In the genomic region with DNA sequence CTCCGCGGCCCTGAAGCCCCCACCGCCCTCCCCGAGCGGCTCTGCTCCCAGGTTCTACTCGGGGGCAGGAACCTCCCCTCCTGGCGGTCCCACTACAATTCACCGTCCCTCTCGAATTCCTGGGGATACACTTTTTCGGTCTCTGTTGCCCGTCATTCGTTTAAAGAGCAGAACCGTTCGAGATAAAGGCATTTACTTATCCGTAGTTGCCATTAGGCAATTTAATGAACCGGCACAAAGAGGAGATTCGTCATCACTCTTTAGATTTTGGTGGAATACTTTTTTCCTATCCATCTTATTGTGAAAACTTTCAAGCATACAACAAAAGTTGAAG, we compare ENCODE assay signal across 8 cellular contexts. TPM values are rescaled to one million over a fixed set of nuclear protein-coding genes. Genes with fewer than 3 reads are reported as not detected.
DNase-seq lines count a peak whose midpoint lies in the region; ATAC-seq, FAIRE-seq and TF ChIP-seq lines count a peak whose summit lies in the region.

No MANE protein-coding gene starts in this region.

- peak overlapping the region; percentile 44 for H3K4me3 Mint-ChIP-seq in activated CD4-positive, alpha-beta T cell treated with anti-CD3 and anti-CD28 coated beads for 36 hours
- H3K4me3 Mint-ChIP-seq in T-helper 17 cell = peak overlapping the region; percentile 84

- TF ChIP-seq EP300 in stomach (IDR thresholded peaks at IDR 0.05) = no peak

- H3K4me3 ChIP-seq in iPS-11a (ENCODE audit: low read depth, low read length) = peak overlapping the region; percentile 67
- H3K4me3 ChIP-seq in stomach = peak overlapping the region; percentile 58 to 79 (median 72)

- CTCF ChIA-PET in activated CD4-positive, alpha-beta T cell treated with anti-CD3 and anti-CD28 coated beads for 36 hours (lab: Charles Lee) = interaction anchor here (0.6 kb wide), 1 partner anchor 231 kb away, joined by 3 read pairs; no protein-coding TSS in a partner anchor

- WGBS in stomach, 5 donors = 1 to 5% (median 2%) methylated on average over 15 to 17 of the region's 17 CpGs

- H3K4me1 ChIP-seq in stomach = peaks cover 4 to 47% (median 34%) of the 10 kb centered on the region in 4 donors

- H3K4me1 Mint-ChIP-seq in activated CD4-positive, alpha-beta T cell treated with anti-CD3 and anti-CD28 coated beads for 36 hours = peaks cover 11% of the 10 kb centered on the region
- H3K4me1 Mint-ChIP-seq in T-helper 17 cell = peaks cover 7% of the 10 kb centered on the region

- TF ChIP-seq POLR2A in stomach (IDR thresholded peaks at IDR 0.05) (no peak), GM12892 (IDR thresholded peaks at IDR 0.05; ENCODE audit: low read depth, low read length) (no peak)

- H3K9me3 ChIP-seq in T-helper 17 cell (ENCODE audit: control insufficient read depth, low read length, poor library complexity, severe bottlenecking) (no peaks in the 10 kb centered on the region), stomach (no peaks in the 10 kb centered on the region)

- no peak for TF ChIP-seq CTCF in stomach (IDR thresholded peaks at IDR 0.05)

- peak overlapping the region; percentile 92 to 96 (median 94) for H3K27ac ChIP-seq in stomach

- peaks cover 49% of the 10 kb centered on the region for H3K27me3 Mint-ChIP-seq in activated CD4-positive, alpha-beta T cell treated with anti-CD3 and anti-CD28 coated beads for 36 hours
- H3K27me3 Mint-ChIP-seq in T-helper 17 cell = peaks cover 53% of the 10 kb centered on the region

- no peaks in the 10 kb centered on the region for H3K9me3 Mint-ChIP-seq in activated CD4-positive, alpha-beta T cell treated with anti-CD3 and anti-CD28 coated beads for 36 hours (ENCODE audit: low read depth)

- ATAC-seq in activated CD4-positive, alpha-beta T cell treated with anti-CD3 and anti-CD28 coated beads for 36 hours = no peak
- ATAC-seq in T-helper 17 cell (no peak), HG03045 (IDR thresholded peaks at IDR 0.05; ENCODE audit: unreplicated experiment) (no peak), GM19467 (IDR thresholded peaks at IDR 0.05; ENCODE audit: unreplicated experiment) (no peak)

- DNase-seq in activated CD4-positive, alpha-beta T cell treated with anti-CD3 and anti-CD28 coated beads for 36 hours = no peak
- no peak for DNase-seq in activated CD4-positive, alpha-beta T cell treated with anti-CD3 and anti-CD28 coated beads, Interleukin-2, amount 50 U/mL, for 1 hour
- DNase-seq in T-helper 17 cell (no peak), stomach (no peak), GM12892 (ENCODE audit: insufficient read length) (no peak)

- FAIRE-seq in GM12892 (lab: Jason Lieb, UNC) = no peak

- POLR2A ChIA-PET in activated CD4-positive, alpha-beta T cell treated with anti-CD3 and anti-CD28 coated beads for 36 hours (lab: Charles Lee) = no interaction called here

- no peaks in the 10 kb centered on the region for H3K36me3 Mint-ChIP-seq in activated CD4-positive, alpha-beta T cell treated with anti-CD3 and anti-CD28 coated beads for 36 hours (ENCODE audit: low read depth)
- no peaks in the 10 kb centered on the region for H3K36me3 Mint-ChIP-seq in T-helper 17 cell (ENCODE audit: low read depth)

- no peaks in the 10 kb centered on the region for H3K36me3 ChIP-seq in stomach

- intact Hi-C loops in activated CD4-positive, alpha-beta T cell treated with anti-CD3 and anti-CD28 coated beads for 36 hours (cut with DNase I, micrococcal nuclease) = loop anchor here (1.0 to 10.0 kb wide), 3 partner anchors 408 to 611 kb away; partner anchors contain the start of gene CRYBG1 (in 1 of the 2)
- intact Hi-C loops in stomach (cut with DNase I; ENCODE audit: low total_unique reads) = no loop called here

- peaks cover 0 to 83% (median 24%) of the 10 kb centered on the region in 3 donors for H3K27me3 ChIP-seq in stomach

- no peak overlapping the region for H3K27ac Mint-ChIP-seq in activated CD4-positive, alpha-beta T cell treated with anti-CD3 and anti-CD28 coated beads for 36 hours
- H3K27ac Mint-ChIP-seq in T-helper 17 cell = no peak overlapping the region

RNA-seq across cellular contexts. Expression of gene CD24, which starts 1.1 kb away (rescaled TPM):
- under 1 TPM in 1 of 2 experiments, not detected in 1; 0.21 TPM for total RNA-seq in activated CD4-positive, alpha-beta T cell treated with anti-CD3 and anti-CD28 coated beads for 36 hours
- total RNA-seq in T-helper 17 cell (1 to 10 TPM in 1 of 2 donors, not detected in 1; 3.3 TPM), stomach (100 to 1,000 TPM; 132 to 854 (median 472) TPM)
- polyA plus RNA-seq in stomach = 100 to 1,000 TPM; 267 to 539 (median 453) TPM
- polyA plus RNA-seq in GM12892 (2012; ENCODE audit: missing spikeins) = 2.5 TPM

RNA-seq across cellular contexts. Expression of gene MTRES1, which starts 52.3 kb away (rescaled TPM):
- 10 to 100 TPM; 17.6 to 18.8 TPM for total RNA-seq in activated CD4-positive, alpha-beta T cell treated with anti-CD3 and anti-CD28 coated beads for 36 hours
- total RNA-seq in T-helper 17 cell = 10 to 100 TPM in 1 of 2 donors, 1 to 10 TPM in 1; 9.7 to 10.2 TPM
- 10 to 100 TPM in 4 of 5 donors, 1 to 10 TPM in 1; 6.4 to 85.2 (median 22.0) TPM for total RNA-seq in stomach
- 10 to 100 TPM; 18.2 to 33.7 (median 29.4) TPM for polyA plus RNA-seq in stomach
- polyA plus RNA-seq in GM12892 (2012; ENCODE audit: missing spikeins) = 21.8 TPM

Comparison
In these comparisons a context has a peak if more than half of its experiments do, and no peak if none do; other contexts are left out.
1. RNA of gene CD24, which starts 1.1 kb away (total RNA-seq): 132 to 854 TPM in stomach; 3.3 TPM in T-helper 17 cell and 0.21 TPM in activated CD4-positive, alpha-beta T cell treated with anti-CD3 and anti-CD28 coated beads for 36 hours; every median in the first group is over 10 times any median in the second.